11 cellular contexts compared by ENCODE assay signal in genomic region chr18:58867281-58867961, GRCh38. TPM values are rescaled to one million over a fixed set of nuclear protein-coding genes. Genes with fewer than 3 reads are reported as not detected.
DNase-seq lines count a peak whose midpoint lies in the region; ATAC-seq and TF ChIP-seq lines count a peak whose summit lies in the region.
"Had no signal": no experiment of that assay in that cellular context is flagged by ENCODE, and none has a peak within 500 bp of the region (broad histone marks: within the 10 kb centered on the region; RNA-seq: fewer than 3 reads in every experiment).

No MANE protein-coding gene starts in this region.

- H3K18ac ChIP-seq in mesendoderm (ENCODE audit: low read length), result peak overlapping the region; percentile 33

- H3K9ac ChIP-seq in mesendoderm (ENCODE audit: low read length), result peak overlapping the region; percentile 67

- no peak overlapping the region for H3K27ac Mint-ChIP-seq in CD14-positive monocyte
- H3K27ac Mint-ChIP-seq: activated CD8-positive, alpha-beta T cell treated with anti-CD3 and anti-CD28 coated beads, Interleukin-2, amount 10 ng/mL, durations not matched to agents 7 days and 5 days; dendritic cell treated with granulocyte-macrophage colony-stimulating factor and Interleukin-4, amounts not matched to agents 40 ng/mL and 50 ng/mL, for 4 days had no signal

- peaks cover 26% of the 10 kb centered on the region for H3K4me1 Mint-ChIP-seq in CD14-positive monocyte

- H3K79me2 ChIP-seq in mesendoderm (ENCODE audit: control insufficient read depth, insufficient read depth, low read length), result peaks cover 63% of the 10 kb centered on the region

- no peak overlapping the region for H2BK15ac ChIP-seq in mesendoderm (replicated peaks; ENCODE audit: low read depth)

- intact Hi-C loops in CD14-positive monocyte (cut with micrococcal nuclease), result no loop called here

- peaks cover 10% of the 10 kb centered on the region for H3K36me3 ChIP-seq in mesendoderm (ENCODE audit: control insufficient read depth, insufficient read depth, low read length)

- no peak overlapping the region for H4K8ac ChIP-seq in mesendoderm (ENCODE audit: low read depth, low read length)

- H3K36me3 Mint-ChIP-seq in CD14-positive monocyte, result peaks cover 9 to 55% of the 10 kb centered on the region in 2 donors

- TF ChIP-seq CTCF in coronary artery (IDR thresholded peaks at IDR 0.05) (no peak), CD14-positive monocyte (IDR thresholded peaks at IDR 0.05) (no peak)

- no peak overlapping the region for H3K4ac ChIP-seq in mesendoderm (ENCODE audit: low read depth, low read length)

- peaks cover 31 to 47% (median 41%) of the 10 kb centered on the region in 3 donors for H3K27me3 Mint-ChIP-seq in CD14-positive monocyte (ENCODE audit: low read depth in 3 of 3)

- H3K9me3 Mint-ChIP-seq in CD14-positive monocyte, result peaks cover 0 to 8% (median 2%) of the 10 kb centered on the region in 7 donors
- H3K9me3 Mint-ChIP-seq: dendritic cell treated with granulocyte-macrophage colony-stimulating factor and Interleukin-4, amounts not matched to agents 40 ng/mL and 50 ng/mL, for 4 days had no signal

- peaks cover 13% of the 10 kb centered on the region for H3K79me1 ChIP-seq in mesendoderm (ENCODE audit: low read length)

- no peak overlapping the region for H3K4me3 Mint-ChIP-seq in CD14-positive monocyte
- H3K4me3 Mint-ChIP-seq: activated CD8-positive, alpha-beta T cell treated with anti-CD3 and anti-CD28 coated beads, Interleukin-2, amount 10 ng/mL, durations not matched to agents 7 days and 5 days; dendritic cell treated with granulocyte-macrophage colony-stimulating factor and Interleukin-4, amounts not matched to agents 40 ng/mL and 50 ng/mL, for 4 days had no signal

- DNase-seq in NCI-H146 (lab: John Stamatoyannopoulos, UW) (peak; percentile 51), coronary artery (ENCODE audit: low spot score) (no peak), mesendoderm (peak; percentile 98), ureter (ENCODE audit: low spot score) (peak; percentile 28), CD14-positive monocyte (ENCODE audit: low spot score) (no peak), NCI-H446 treated with DMSO at 0.1 percent for 48 hours (lab: John Stamatoyannopoulos, UW) (no peak)
- DNase-seq: activated CD8-positive, alpha-beta T cell treated with anti-CD3 and anti-CD28 coated beads, Interleukin-2, amount 10 ng/mL, durations not matched to agents 7 days and 5 days; NCI-H1105; SHP77 treated with DMSO at 0.1 percent for 48 hours had no signal

- H3K27ac ChIP-seq in coronary artery (peak overlapping the region; percentile 99), mesendoderm (ENCODE audit: low read depth, low read length) (peak overlapping the region; percentile 91)

- H3K27me3 ChIP-seq in mesendoderm (ENCODE audit: insufficient read depth, low read length, poor library complexity), result no peaks in the 10 kb centered on the region

- peak overlapping the region; percentile 16 for H3K4me2 ChIP-seq in mesendoderm (ENCODE audit: low read length)

- H2BK120ac ChIP-seq in mesendoderm (ENCODE audit: low read depth, low read length), result peak overlapping the region; percentile 56

- H3K4me1 ChIP-seq in mesendoderm (ENCODE audit: control insufficient read depth, low read depth, low read length), result peaks cover 26% of the 10 kb centered on the region

- peak overlapping the region; percentile 55 for H2BK5ac ChIP-seq in mesendoderm (ENCODE audit: low read length)

- H3K4me3 ChIP-seq in coronary artery (peak overlapping the region; percentile 48), mesendoderm (ENCODE audit: low read length) (no peak overlapping the region)

- no CpG with 5 or more reads among the region's 10 CpGs for WGBS in mesendoderm (ENCODE audit: extremely low coverage, insufficient coverage, low lambda C conversion rate)

- H3K56ac ChIP-seq in mesendoderm (ENCODE audit: low read length), result peak overlapping the region; percentile 97

- ATAC-seq in GM18868 (IDR thresholded peaks at IDR 0.05; ENCODE audit: unreplicated experiment), result no peak
- ATAC-seq: activated CD8-positive, alpha-beta T cell treated with anti-CD3 and anti-CD28 coated beads, Interleukin-2, amount 10 ng/mL, durations not matched to agents 7 days and 5 days had no signal

- no peak overlapping the region for H3K23ac ChIP-seq in mesendoderm (ENCODE audit: low read length)

- no peak overlapping the region for H4K5ac ChIP-seq in mesendoderm (ENCODE audit: low read length)

- no peak overlapping the region for H2AK5ac ChIP-seq in mesendoderm (ENCODE audit: low read length)

RNA-seq across cellular contexts. Expression of gene ZNF532, which starts 2.7 kb away (rescaled TPM):
- polyA plus RNA-seq in mesendoderm (2013, experiment 1 of 2), result 91.0 TPM
- polyA plus RNA-seq in mesendoderm (2013, experiment 2 of 2), result 94.4 TPM
- total RNA-seq in ureter, result 114 TPM
- 1 to 10 TPM in 1 of 2 donors, under 1 TPM in 1; 0.76 to 1.7 TPM for polyA plus RNA-seq in CD14-positive monocyte

Comparison
In these comparisons a context has a peak if more than half of its experiments do, and no peak if none do; other contexts are left out.
1. DNase-seq: peak in NCI-H146 (single experiment), mesendoderm (single experiment) and ureter (single experiment); none in coronary artery (single experiment), CD14-positive monocyte (single experiment) and NCI-H446 treated with DMSO at 0.1 percent for 48 hours (single experiment).